Comparison of ENCODE assay signal across 22 cellular contexts in genomic region chr16:50036426-50036825, GRCh38.
"Had no signal": no experiment of that assay in that cellular context is flagged by ENCODE, and none has a peak within 500 bp of the region (broad histone marks: within the 10 kb centered on the region; RNA-seq: fewer than 3 reads in every experiment).

No MANE protein-coding gene starts in this region.

- H3K4me3 ChIP-seq: coronary artery, lung, spleen, thoracic aorta, upper lobe of left lung had no signal

- DNase-seq: activated B cell treated with CpG ODN at 0.5 μM for 24 hours; activated CD4-positive, alpha-beta T cell treated with anti-CD3 and anti-CD28 coated beads for 48 hours; activated CD8-positive, alpha-beta T cell treated with anti-CD3 and anti-CD28 coated beads, Interleukin-2, amount 10 ng/mL, durations not matched to agents 7 days and 5 days; activated effector memory CD4-positive, alpha-beta T cell treated with anti-CD3 and anti-CD28 coated beads, Interleukin-2, amount 50 U/mL, for 16 hours; activated naive CD4-positive, alpha-beta T cell treated with anti-CD3 and anti-CD28 coated beads, Interleukin-2, amount 50 U/mL, for 16 hours; activated T-cell treated with anti-CD3 and anti-CD28 coated beads, Interleukin-2, amount 50 U/mL, for 24 hours; aorta; brain microvascular endothelial cell; central memory CD4-positive, alpha-beta T cell; erythroblast; foreskin melanocyte; glutamatergic neuron; hypothalamus; islet precursor cell; nucleus accumbens; posterior cingulate gyrus; spleen; stimulated activated naive B cell treated with anti-CD40 and anti-IgM and Interleukin-4, amounts not matched to agents 10 μg/mL and 1 μg/mL and 100 μg/mL, for 72 hours; upper lobe of left lung had no signal

- H3K9me3 ChIP-seq: spleen, thoracic aorta, upper lobe of left lung had no signal

- H3K27ac ChIP-seq: brain microvascular endothelial cell, thoracic aorta had no signal

- H3K27me3 ChIP-seq: brain microvascular endothelial cell, spleen, upper lobe of left lung had no signal

- ATAC-seq: activated CD8-positive, alpha-beta T cell treated with anti-CD3 and anti-CD28 coated beads, Interleukin-2, amount 10 ng/mL, durations not matched to agents 7 days and 5 days; stimulated activated naive B cell treated with anti-CD40 and anti-IgM and Interleukin-4, amounts not matched to agents 10 μg/mL and 1 μg/mL and 100 μg/mL, for 72 hours had no signal
